ENCODE assay signal across 13 cellular contexts in genomic region chr3:61627768-61628185, GRCh38.
DNase-seq lines count a peak whose midpoint lies in the region; TF ChIP-seq lines count a peak whose summit lies in the region.
"Had no signal": no experiment of that assay in that cellular context is flagged by ENCODE, and none has a peak within 500 bp of the region (broad histone marks: within the 10 kb centered on the region; RNA-seq: fewer than 3 reads in every experiment).

No MANE protein-coding gene starts in this region.

- dilution Hi-C loops in mammary epithelial cell (cut with HindIII; ENCODE audit: low sequenced_read_pairs) = no loop called here

- H3K36me3 ChIP-seq in mammary epithelial cell (ENCODE audit: insufficient read depth, low read length) = no peaks in the 10 kb centered on the region
- H3K36me3 ChIP-seq: gastroesophageal sphincter had no signal

- H3K4me2 ChIP-seq in mammary epithelial cell (ENCODE audit: insufficient read depth, low read depth, low read length) = peak overlapping the region; percentile 30

- H3K9ac ChIP-seq in mammary epithelial cell (ENCODE audit: insufficient read depth, low read length) = no peak overlapping the region

- intact Hi-C loops in mammary epithelial cell (cut with micrococcal nuclease) = no loop called here

- WGBS in mammary epithelial cell (ENCODE audit: low coverage, missing lambda C conversion rate) = 9% methylated on average over 2 of the region's 2 CpGs

- no TSS peak for BruUV-seq in mammary epithelial cell (replicated peaks; lab: Mats Ljungman, UMichigan)

- H3K4me1 ChIP-seq in mammary epithelial cell (ENCODE audit: insufficient read depth, low read length) = peaks cover 25% of the 10 kb centered on the region

- POLR2A ChIA-PET in AG04450 (lab: Yijun Ruan, JAX) = interaction anchor here (1.0 to 1.6 kb wide), 3 partner anchors 22 to 67 kb away, joined by 3 to 5 read pairs (median 4); partner anchors contain the start of gene PTPRG

- H3K27me3 ChIP-seq in AG04450 (ENCODE audit: control insufficient read depth, insufficient read depth, low read length) (no peaks in the 10 kb centered on the region), mammary epithelial cell (ENCODE audit: insufficient read depth, low read length) (no peaks in the 10 kb centered on the region)
- H3K27me3 ChIP-seq: gastroesophageal sphincter had no signal

- no peaks in the 10 kb centered on the region for H3K9me3 ChIP-seq in AG04450 (ENCODE audit: control insufficient read depth, insufficient read depth, low read length)
- H3K9me3 ChIP-seq in mammary epithelial cell (replicated peaks; ENCODE audit: insufficient read depth, low read length) = no peaks in the 10 kb centered on the region
- H3K9me3 ChIP-seq: gastroesophageal sphincter had no signal

- H3K4me3 ChIP-seq in AG04450 (ENCODE audit: low read depth, low read length) (no peak overlapping the region), mammary epithelial cell (replicated peaks in 1 of 3; ENCODE audit: insufficient read depth in 1 of 3, low read depth in 2 of 3, low read length in 3 of 3) (no peak overlapping the region), coronary artery (no peak overlapping the region)
- H3K4me3 ChIP-seq: gastroesophageal sphincter had no signal

- CTCF ChIA-PET in AG04450 (lab: Charles Lee) = no interaction called here
- CTCF ChIA-PET in mammary epithelial cell (lab: Charles Lee; ENCODE audit: low non-redundant PET) = no interaction called here

- H4K20me1 ChIP-seq in mammary epithelial cell (ENCODE audit: insufficient read depth, low read length) = no peaks in the 10 kb centered on the region

- peaks cover 2% of the 10 kb centered on the region for H3K79me2 ChIP-seq in mammary epithelial cell (ENCODE audit: insufficient read depth, low read length)

- DNase-seq in AG04450 (ENCODE audit: low read depth, low spot score) (peak; percentile 79), HuH-7 (ENCODE audit: low spot score) (peak; percentile 4), mammary epithelial cell (peak; percentile 36), left kidney (ENCODE audit: low read depth, low spot score) (peak; percentile 16), coronary artery (ENCODE audit: low spot score) (no peak), cortex of kidney (lab: John Stamatoyannopoulos, UW) (no peak), retina (no peak)
- no peak for DNase-seq in stimulated activated CD4-positive, alpha-beta T cell treated with anti-CD3 and anti-CD28 coated beads, Interleukin-12 subunit alpha, Interleukin-12 subunit beta, amount 100 ng/mL, for 4 hours
- DNase-seq: activated naive CD4-positive, alpha-beta T cell treated with anti-CD3 and anti-CD28 coated beads, Interleukin-2, amount 50 U/mL, for 16 hours; CD4-positive, CD25-positive, alpha-beta regulatory T cell; Karpas-422; NCI-H524 had no signal

- H2AFZ ChIP-seq in mammary epithelial cell (ENCODE audit: low read depth, low read length) = no peak overlapping the region

- in situ Hi-C loops in mammary epithelial cell (cut with MboI; ENCODE audit: low sequenced_read_pairs in 2 of 2) = no loop called here

- H3K27ac ChIP-seq in AG04450 (ENCODE audit: low read depth, low read length) = no peak overlapping the region
- H3K27ac ChIP-seq in mammary epithelial cell (ENCODE audit: insufficient read depth, low read depth, low read length) = no peak overlapping the region
- H3K27ac ChIP-seq in coronary artery = no peak overlapping the region
- H3K27ac ChIP-seq: gastroesophageal sphincter had no signal

- TF ChIP-seq CTCF in AG04450 (IDR thresholded peaks at IDR 0.05; ENCODE audit: low read depth, low read length) = no peak
- no peak for TF ChIP-seq CTCF in mammary epithelial cell (conservative IDR thresholded peaks at IDR 0.05 in 1 of 2, IDR thresholded peaks at IDR 0.05 in 1 of 2; ENCODE audit: extremely low read depth in 1 of 2, insufficient read depth in 1 of 2, low read depth in 1 of 2, low read length in 2 of 2)
- TF ChIP-seq CTCF in coronary artery (IDR thresholded peaks at IDR 0.05) = no peak

Comparison
In these comparisons a context has a peak if more than half of its experiments do, and no peak if none do; other contexts are left out.
1. DNase-seq: peak in AG04450 (single experiment), HuH-7 (single experiment), mammary epithelial cell (single experiment) and left kidney (single experiment); none in coronary artery (single experiment), cortex of kidney (single experiment), stimulated activated CD4-positive, alpha-beta T cell treated with anti-CD3 and anti-CD28 coated beads, Interleukin-12 subunit alpha, Interleukin-12 subunit beta, amount 100 ng/mL, for 4 hours (single experiment) and retina (single experiment).